ENCODE assay signal across 2 cellular contexts in the genomic region with DNA sequence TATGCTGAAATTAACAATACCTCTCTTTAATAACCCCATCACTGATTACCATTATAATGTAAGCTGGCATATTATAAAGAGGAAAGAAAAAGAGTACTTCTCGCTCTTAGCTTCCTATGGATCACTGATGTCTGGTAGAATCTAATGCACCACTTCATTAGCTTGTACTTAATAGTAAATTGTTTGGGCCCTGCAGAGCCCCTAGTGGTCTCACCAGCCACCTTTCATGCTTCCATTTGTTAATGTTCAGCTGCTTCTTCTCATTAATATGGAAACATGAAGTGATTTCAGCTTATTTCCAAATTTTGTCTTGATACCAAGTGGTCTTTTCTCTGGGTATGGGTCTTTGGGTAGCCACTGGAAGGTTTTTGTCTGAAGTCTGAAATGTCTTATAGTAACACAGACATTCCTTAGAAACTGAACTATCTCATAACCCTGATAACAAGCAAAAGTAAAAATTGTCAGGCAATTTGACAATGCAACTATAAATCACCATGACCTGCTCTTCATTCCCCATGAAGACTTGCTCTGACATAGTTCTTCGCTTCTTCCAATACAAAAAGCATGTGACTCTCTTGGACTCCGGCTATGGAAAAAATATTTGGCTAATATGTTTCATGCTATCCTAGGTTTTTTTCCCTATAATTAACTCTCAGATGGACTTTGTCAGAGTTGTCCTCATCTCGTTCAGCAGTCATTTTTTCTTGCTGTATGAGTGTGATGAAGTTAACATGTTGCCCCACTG.
TF ChIP-seq lines count a peak whose summit lies in the region.

No MANE protein-coding gene starts in this region.

TF ChIP-seq in GM23338, 12 proteins besides CTCF, POLR2A, EP300 and RAD21 (continued from another document):
- TF ChIP-seq, protein P1, sequence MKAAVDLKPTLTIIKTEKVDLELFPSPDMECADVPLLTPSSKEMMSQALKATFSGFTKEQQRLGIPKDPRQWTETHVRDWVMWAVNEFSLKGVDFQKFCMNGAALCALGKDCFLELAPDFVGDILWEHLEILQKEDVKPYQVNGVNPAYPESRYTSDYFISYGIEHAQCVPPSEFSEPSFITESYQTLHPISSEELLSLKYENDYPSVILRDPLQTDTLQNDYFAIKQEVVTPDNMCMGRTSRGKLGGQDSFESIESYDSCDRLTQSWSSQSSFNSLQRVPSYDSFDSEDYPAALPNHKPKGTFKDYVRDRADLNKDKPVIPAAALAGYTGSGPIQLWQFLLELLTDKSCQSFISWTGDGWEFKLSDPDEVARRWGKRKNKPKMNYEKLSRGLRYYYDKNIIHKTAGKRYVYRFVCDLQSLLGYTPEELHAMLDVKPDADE (IDR thresholded peaks at IDR 0.05), result no peak
- TF ChIP-seq, protein P2, sequence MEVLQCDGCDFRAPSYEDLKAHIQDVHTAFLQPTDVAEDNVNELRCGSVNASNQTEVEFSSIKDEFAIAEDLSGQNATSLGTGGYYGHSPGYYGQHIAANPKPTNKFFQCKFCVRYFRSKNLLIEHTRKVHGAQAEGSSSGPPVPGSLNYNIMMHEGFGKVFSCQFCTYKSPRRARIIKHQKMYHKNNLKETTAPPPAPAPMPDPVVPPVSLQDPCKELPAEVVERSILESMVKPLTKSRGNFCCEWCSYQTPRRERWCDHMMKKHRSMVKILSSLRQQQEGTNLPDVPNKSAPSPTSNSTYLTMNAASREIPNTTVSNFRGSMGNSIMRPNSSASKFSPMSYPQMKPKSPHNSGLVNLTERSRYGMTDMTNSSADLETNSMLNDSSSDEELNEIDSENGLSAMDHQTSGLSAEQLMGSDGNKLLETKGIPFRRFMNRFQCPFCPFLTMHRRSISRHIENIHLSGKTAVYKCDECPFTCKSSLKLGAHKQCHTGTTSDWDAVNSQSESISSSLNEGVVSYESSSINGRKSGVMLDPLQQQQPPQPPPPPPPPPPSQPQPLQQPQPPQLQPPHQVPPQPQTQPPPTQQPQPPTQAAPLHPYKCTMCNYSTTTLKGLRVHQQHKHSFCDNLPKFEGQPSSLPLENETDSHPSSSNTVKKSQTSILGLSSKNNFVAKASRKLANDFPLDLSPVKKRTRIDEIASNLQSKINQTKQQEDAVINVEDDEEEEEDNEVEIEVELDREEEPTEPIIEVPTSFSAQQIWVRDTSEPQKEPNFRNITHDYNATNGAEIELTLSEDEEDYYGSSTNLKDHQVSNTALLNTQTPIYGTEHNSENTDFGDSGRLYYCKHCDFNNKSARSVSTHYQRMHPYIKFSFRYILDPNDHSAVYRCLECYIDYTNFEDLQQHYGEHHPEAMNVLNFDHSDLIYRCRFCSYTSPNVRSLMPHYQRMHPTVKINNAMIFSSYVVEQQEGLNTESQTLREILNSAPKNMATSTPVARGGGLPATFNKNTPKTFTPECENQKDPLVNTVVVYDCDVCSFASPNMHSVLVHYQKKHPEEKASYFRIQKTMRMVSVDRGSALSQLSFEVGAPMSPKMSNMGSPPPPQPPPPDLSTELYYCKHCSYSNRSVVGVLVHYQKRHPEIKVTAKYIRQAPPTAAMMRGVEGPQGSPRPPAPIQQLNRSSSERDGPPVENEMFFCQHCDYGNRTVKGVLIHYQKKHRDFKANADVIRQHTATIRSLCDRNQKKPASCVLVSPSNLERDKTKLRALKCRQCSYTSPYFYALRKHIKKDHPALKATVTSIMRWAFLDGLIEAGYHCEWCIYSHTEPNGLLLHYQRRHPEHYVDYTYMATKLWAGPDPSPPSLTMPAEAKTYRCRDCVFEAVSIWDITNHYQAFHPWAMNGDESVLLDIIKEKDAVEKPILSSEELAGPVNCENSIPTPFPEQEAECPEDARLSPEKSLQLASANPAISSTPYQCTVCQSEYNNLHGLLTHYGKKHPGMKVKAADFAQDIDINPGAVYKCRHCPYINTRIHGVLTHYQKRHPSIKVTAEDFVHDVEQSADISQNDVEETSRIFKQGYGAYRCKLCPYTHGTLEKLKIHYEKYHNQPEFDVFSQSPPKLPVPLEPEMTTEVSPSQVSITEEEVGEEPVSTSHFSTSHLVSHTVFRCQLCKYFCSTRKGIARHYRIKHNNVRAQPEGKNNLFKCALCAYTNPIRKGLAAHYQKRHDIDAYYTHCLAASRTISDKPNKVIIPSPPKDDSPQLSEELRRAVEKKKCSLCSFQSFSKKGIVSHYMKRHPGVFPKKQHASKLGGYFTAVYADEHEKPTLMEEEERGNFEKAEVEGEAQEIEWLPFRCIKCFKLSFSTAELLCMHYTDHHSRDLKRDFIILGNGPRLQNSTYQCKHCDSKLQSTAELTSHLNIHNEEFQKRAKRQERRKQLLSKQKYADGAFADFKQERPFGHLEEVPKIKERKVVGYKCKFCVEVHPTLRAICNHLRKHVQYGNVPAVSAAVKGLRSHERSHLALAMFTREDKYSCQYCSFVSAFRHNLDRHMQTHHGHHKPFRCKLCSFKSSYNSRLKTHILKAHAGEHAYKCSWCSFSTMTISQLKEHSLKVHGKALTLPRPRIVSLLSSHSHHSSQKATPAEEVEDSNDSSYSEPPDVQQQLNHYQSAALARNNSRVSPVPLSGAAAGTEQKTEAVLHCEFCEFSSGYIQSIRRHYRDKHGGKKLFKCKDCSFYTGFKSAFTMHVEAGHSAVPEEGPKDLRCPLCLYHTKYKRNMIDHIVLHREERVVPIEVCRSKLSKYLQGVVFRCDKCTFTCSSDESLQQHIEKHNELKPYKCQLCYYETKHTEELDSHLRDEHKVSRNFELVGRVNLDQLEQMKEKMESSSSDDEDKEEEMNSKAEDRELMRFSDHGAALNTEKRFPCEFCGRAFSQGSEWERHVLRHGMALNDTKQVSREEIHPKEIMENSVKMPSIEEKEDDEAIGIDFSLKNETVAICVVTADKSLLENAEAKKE (CRISPR knock-in tag; IDR thresholded peaks at IDR 0.05), result no peak
- no peak for TF ChIP-seq STAT1 (IDR thresholded peaks at IDR 0.05; ENCODE audit: unreplicated experiment)
- no peak for TF ChIP-seq CREB1 (CRISPR knock-in tag; IDR thresholded peaks at IDR 0.05; ENCODE audit: low read depth)
- TF ChIP-seq EZH2phosphoT487 (IDR thresholded peaks at IDR 0.05; ENCODE audit: unreplicated experiment), result no peak
- TF ChIP-seq JUNB (IDR thresholded peaks at IDR 0.05; ENCODE audit: unreplicated experiment), result no peak
- no peak for TF ChIP-seq EZH2 (IDR thresholded peaks at IDR 0.05; ENCODE audit: low read depth, unreplicated experiment)
- TF ChIP-seq NANOG (IDR thresholded peaks at IDR 0.05; ENCODE audit: borderline replicate concordance), result no peak

TF ChIP-seq in SK-N-SH treated with all-trans-retinoic acid at 6 μM for 48 hours, 23 proteins besides CTCF, POLR2A, EP300 and RAD21 (continued from another document):
- TF ChIP-seq SNAI2 (CRISPR knock-in tag; IDR thresholded peaks at IDR 0.05) (no peak), CSDC2 (CRISPR knock-in tag; IDR thresholded peaks at IDR 0.05) (no peak), ZFP3 (CRISPR knock-in tag; IDR thresholded peaks at IDR 0.05) (no peak)
- TF ChIP-seq, protein P3, sequence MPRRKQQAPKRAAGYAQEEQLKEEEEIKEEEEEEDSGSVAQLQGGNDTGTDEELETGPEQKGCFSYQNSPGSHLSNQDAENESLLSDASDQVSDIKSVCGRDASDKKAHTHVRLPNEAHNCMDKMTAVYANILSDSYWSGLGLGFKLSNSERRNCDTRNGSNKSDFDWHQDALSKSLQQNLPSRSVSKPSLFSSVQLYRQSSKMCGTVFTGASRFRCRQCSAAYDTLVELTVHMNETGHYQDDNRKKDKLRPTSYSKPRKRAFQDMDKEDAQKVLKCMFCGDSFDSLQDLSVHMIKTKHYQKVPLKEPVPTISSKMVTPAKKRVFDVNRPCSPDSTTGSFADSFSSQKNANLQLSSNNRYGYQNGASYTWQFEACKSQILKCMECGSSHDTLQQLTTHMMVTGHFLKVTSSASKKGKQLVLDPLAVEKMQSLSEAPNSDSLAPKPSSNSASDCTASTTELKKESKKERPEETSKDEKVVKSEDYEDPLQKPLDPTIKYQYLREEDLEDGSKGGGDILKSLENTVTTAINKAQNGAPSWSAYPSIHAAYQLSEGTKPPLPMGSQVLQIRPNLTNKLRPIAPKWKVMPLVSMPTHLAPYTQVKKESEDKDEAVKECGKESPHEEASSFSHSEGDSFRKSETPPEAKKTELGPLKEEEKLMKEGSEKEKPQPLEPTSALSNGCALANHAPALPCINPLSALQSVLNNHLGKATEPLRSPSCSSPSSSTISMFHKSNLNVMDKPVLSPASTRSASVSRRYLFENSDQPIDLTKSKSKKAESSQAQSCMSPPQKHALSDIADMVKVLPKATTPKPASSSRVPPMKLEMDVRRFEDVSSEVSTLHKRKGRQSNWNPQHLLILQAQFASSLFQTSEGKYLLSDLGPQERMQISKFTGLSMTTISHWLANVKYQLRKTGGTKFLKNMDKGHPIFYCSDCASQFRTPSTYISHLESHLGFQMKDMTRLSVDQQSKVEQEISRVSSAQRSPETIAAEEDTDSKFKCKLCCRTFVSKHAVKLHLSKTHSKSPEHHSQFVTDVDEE (CRISPR knock-in tag; IDR thresholded peaks at IDR 0.05), result no peak
- TF ChIP-seq, protein P4, sequence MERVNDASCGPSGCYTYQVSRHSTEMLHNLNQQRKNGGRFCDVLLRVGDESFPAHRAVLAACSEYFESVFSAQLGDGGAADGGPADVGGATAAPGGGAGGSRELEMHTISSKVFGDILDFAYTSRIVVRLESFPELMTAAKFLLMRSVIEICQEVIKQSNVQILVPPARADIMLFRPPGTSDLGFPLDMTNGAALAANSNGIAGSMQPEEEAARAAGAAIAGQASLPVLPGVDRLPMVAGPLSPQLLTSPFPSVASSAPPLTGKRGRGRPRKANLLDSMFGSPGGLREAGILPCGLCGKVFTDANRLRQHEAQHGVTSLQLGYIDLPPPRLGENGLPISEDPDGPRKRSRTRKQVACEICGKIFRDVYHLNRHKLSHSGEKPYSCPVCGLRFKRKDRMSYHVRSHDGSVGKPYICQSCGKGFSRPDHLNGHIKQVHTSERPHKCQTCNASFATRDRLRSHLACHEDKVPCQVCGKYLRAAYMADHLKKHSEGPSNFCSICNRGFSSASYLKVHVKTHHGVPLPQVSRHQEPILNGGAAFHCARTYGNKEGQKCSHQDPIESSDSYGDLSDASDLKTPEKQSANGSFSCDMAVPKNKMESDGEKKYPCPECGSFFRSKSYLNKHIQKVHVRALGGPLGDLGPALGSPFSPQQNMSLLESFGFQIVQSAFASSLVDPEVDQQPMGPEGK (CRISPR knock-in tag; IDR thresholded peaks at IDR 0.05; ENCODE audit: borderline replicate concordance), result no peak
- TF ChIP-seq, protein P5, sequence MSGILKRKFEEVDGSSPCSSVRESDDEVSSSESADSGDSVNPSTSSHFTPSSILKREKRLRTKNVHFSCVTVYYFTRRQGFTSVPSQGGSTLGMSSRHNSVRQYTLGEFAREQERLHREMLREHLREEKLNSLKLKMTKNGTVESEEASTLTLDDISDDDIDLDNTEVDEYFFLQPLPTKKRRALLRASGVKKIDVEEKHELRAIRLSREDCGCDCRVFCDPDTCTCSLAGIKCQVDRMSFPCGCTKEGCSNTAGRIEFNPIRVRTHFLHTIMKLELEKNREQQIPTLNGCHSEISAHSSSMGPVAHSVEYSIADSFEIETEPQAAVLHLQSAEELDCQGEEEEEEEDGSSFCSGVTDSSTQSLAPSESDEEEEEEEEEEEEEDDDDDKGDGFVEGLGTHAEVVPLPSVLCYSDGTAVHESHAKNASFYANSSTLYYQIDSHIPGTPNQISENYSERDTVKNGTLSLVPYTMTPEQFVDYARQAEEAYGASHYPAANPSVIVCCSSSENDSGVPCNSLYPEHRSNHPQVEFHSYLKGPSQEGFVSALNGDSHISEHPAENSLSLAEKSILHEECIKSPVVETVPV (CRISPR knock-in tag; IDR thresholded peaks at IDR 0.05), result no peak
TF ChIP-seq in SK-N-SH treated with all-trans-retinoic acid at 6 μM for 48 hours: peak in this region for 0.
